20 cellular contexts compared by ENCODE assay signal in the genomic region with DNA sequence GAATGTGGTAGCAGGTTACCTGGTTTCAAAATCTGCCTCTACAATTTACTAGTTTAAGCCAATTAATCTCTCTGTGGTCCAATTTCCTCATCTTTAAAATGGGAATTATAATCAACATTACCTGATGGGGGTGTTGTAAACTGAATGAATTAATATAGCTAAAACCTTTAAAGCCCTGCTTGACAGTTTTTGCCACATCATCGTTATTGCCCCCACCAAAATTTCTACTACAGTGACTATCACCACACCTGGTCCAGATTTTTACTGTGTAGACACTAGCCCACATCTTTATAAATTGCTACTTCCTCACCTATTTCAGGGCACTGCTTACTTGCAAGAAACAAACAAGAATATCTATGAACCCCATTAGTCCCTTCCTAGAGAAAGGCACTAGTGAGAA.
A peak's percentile ranks its signal among the peaks of the same experiment; 100 is the strongest.
DNase-seq lines count a peak whose midpoint lies in the region; ATAC-seq, FAIRE-seq and TF ChIP-seq lines count a peak whose summit lies in the region.
"Had no signal": no experiment of that assay in that cellular context is flagged by ENCODE, and none has a peak within 500 bp of the region (broad histone marks: within the 10 kb centered on the region; RNA-seq: fewer than 3 reads in every experiment).

No MANE protein-coding gene starts in this region.

- no peak for TF ChIP-seq CTCF in MCF 10A (IDR thresholded peaks at IDR 0.05; ENCODE audit: unreplicated experiment)

- no peak for DNase-seq in activated T-cell treated with anti-CD3 and anti-CD28 coated beads, Interleukin-2, amount 50 U/mL, for 72 hours
- no peak for DNase-seq in activated T-cell treated with anti-CD3 and anti-CD28 coated beads, Interleukin-2, amount 50 U/mL, for 4 hours
- DNase-seq in GM19239 (ENCODE audit: insufficient read length, low spot score) (no peak), HuH-7 (ENCODE audit: low spot score) (no peak), MCF 10A (ENCODE audit: unreplicated experiment) (no peak), germinal center (ENCODE audit: low spot score) (no peak)
- DNase-seq in activated naive CD8-positive, alpha-beta T cell treated with anti-CD3 and anti-CD28 coated beads, Interleukin-2, amount 10 ng/mL, durations not matched to agents 7 days and 5 days, result no peak
- DNase-seq: activated CD4-positive, alpha-beta T cell treated with anti-CD3 and anti-CD28 coated beads for 48 hours; activated effector memory CD4-positive, alpha-beta T cell treated with Interleukin-2 at 50 U/mL for 16 hours; amygdala; KG1; left ventricle myocardium superior; naive B cell; NCI-H1417 treated with DMSO at 0.1 percent for 48 hours; RPMI8226; stimulated activated CD4-positive, alpha-beta T cell treated with anti-CD3 and anti-CD28 coated beads, Interleukin-2, amount 100 ng/mL, for 48 hours had no signal

- H3K4me1 Mint-ChIP-seq in activated T-cell treated with anti-CD3 and anti-CD28 coated beads, Interleukin-2, amount 50 U/mL, for 72 hours (ENCODE audit: low read depth), result peaks cover 89% of the 10 kb centered on the region
- H3K4me1 Mint-ChIP-seq in activated T-cell treated with anti-CD3 and anti-CD28 coated beads, Interleukin-2, amount 50 U/mL, for 4 hours (ENCODE audit: low read depth), result peaks cover 83% of the 10 kb centered on the region
- H3K4me1 Mint-ChIP-seq in activated naive CD8-positive, alpha-beta T cell treated with anti-CD3 and anti-CD28 coated beads, Interleukin-2, amount 10 ng/mL, durations not matched to agents 7 days and 5 days, result peaks cover 74% of the 10 kb centered on the region
- H3K4me1 Mint-ChIP-seq in MCF 10A (ENCODE audit: insufficient read depth, unreplicated experiment), result peaks cover 4% of the 10 kb centered on the region

- no peaks in the 10 kb centered on the region for H3K36me3 ChIP-seq in rectal smooth muscle tissue (ENCODE audit: control insufficient read depth, insufficient read depth, low read length)
- H3K36me3 ChIP-seq: breast epithelium, HAP-1 had no signal

- POLR2A ChIA-PET in activated naive CD8-positive, alpha-beta T cell treated with anti-CD3 and anti-CD28 coated beads, Interleukin-2, amount 10 ng/mL, durations not matched to agents 7 days and 5 days (lab: Charles Lee), result no interaction called here
- POLR2A ChIA-PET in MCF 10A (lab: Yijun Ruan, JAX), result interaction anchor here (0.5 kb wide), 1 partner anchor 36 kb away, joined by 3 read pairs; no protein-coding TSS in a partner anchor

- no peaks in the 10 kb centered on the region for H3K36me3 Mint-ChIP-seq in activated T-cell treated with anti-CD3 and anti-CD28 coated beads, Interleukin-2, amount 50 U/mL, for 72 hours (ENCODE audit: insufficient read depth in 2 of 2)
- no peaks in the 10 kb centered on the region for H3K36me3 Mint-ChIP-seq in activated T-cell treated with anti-CD3 and anti-CD28 coated beads, Interleukin-2, amount 50 U/mL, for 4 hours (ENCODE audit: insufficient read depth)
- H3K36me3 Mint-ChIP-seq in activated naive CD8-positive, alpha-beta T cell treated with anti-CD3 and anti-CD28 coated beads, Interleukin-2, amount 10 ng/mL, durations not matched to agents 7 days and 5 days, result peaks cover 20% of the 10 kb centered on the region
- peaks cover 5% of the 10 kb centered on the region for H3K36me3 Mint-ChIP-seq in MCF 10A (ENCODE audit: insufficient read depth, unreplicated experiment)
- H3K36me3 Mint-ChIP-seq: naive B cell had no signal

- H3K4me3 ChIP-seq in rectal smooth muscle tissue (ENCODE audit: low read length), result no peak overlapping the region
- H3K4me3 ChIP-seq: breast epithelium, HAP-1 had no signal

- H3K9ac ChIP-seq in rectal smooth muscle tissue (ENCODE audit: low read length), result no peak overlapping the region

- H3K4me3 Mint-ChIP-seq in activated T-cell treated with anti-CD3 and anti-CD28 coated beads, Interleukin-2, amount 50 U/mL, for 72 hours, result peak overlapping the region; percentile 52 to 67
- H3K4me3 Mint-ChIP-seq in activated T-cell treated with anti-CD3 and anti-CD28 coated beads, Interleukin-2, amount 50 U/mL, for 4 hours, result no peak overlapping the region
- no peak overlapping the region for H3K4me3 Mint-ChIP-seq in activated naive CD8-positive, alpha-beta T cell treated with anti-CD3 and anti-CD28 coated beads, Interleukin-2, amount 10 ng/mL, durations not matched to agents 7 days and 5 days
- no peak overlapping the region for H3K4me3 Mint-ChIP-seq in MCF 10A (ENCODE audit: unreplicated experiment)
- H3K4me3 Mint-ChIP-seq: naive B cell had no signal

- no peaks in the 10 kb centered on the region for H3K27me3 ChIP-seq in rectal smooth muscle tissue (ENCODE audit: control insufficient read depth, insufficient read depth, low read length)
- H3K27me3 ChIP-seq: breast epithelium had no signal

- H3K9me3 Mint-ChIP-seq in activated T-cell treated with anti-CD3 and anti-CD28 coated beads, Interleukin-2, amount 50 U/mL, for 72 hours, result no peaks in the 10 kb centered on the region
- H3K9me3 Mint-ChIP-seq in activated T-cell treated with anti-CD3 and anti-CD28 coated beads, Interleukin-2, amount 50 U/mL, for 4 hours, result no peaks in the 10 kb centered on the region
- H3K9me3 Mint-ChIP-seq in activated naive CD8-positive, alpha-beta T cell treated with anti-CD3 and anti-CD28 coated beads, Interleukin-2, amount 10 ng/mL, durations not matched to agents 7 days and 5 days, result no peaks in the 10 kb centered on the region
- H3K9me3 Mint-ChIP-seq in MCF 10A (ENCODE audit: unreplicated experiment), result no peaks in the 10 kb centered on the region
- H3K9me3 Mint-ChIP-seq: naive B cell had no signal

- no peak for ATAC-seq in activated T-cell treated with anti-CD3 and anti-CD28 coated beads, Interleukin-2, amount 50 U/mL, for 72 hours (replicated peaks in 1 of 2)
- no peak for ATAC-seq in activated T-cell treated with anti-CD3 and anti-CD28 coated beads, Interleukin-2, amount 50 U/mL, for 4 hours
- no peak for ATAC-seq in activated naive CD8-positive, alpha-beta T cell treated with anti-CD3 and anti-CD28 coated beads, Interleukin-2, amount 10 ng/mL, durations not matched to agents 7 days and 5 days (ENCODE audit: low read depth)

- FAIRE-seq in GM19239 (lab: Jason Lieb, UNC), result peak; percentile 31
- FAIRE-seq: islet of Langerhans had no signal

- intact Hi-C loops in MCF 10A (cut with micrococcal nuclease), result loop anchor here (5.0 kb wide), 1 partner anchor 200 kb away; no protein-coding TSS in a partner anchor

- H3K4me1 ChIP-seq in rectal smooth muscle tissue (ENCODE audit: control insufficient read depth, insufficient read depth, low read length), result peaks cover 29% of the 10 kb centered on the region
- H3K4me1 ChIP-seq: breast epithelium, HAP-1 had no signal

- CTCF ChIA-PET in MCF 10A (lab: Yijun Ruan, JAX), result no interaction called here

- H3K27ac Mint-ChIP-seq in activated T-cell treated with anti-CD3 and anti-CD28 coated beads, Interleukin-2, amount 50 U/mL, for 72 hours, result peak overlapping the region; percentile 9
- H3K27ac Mint-ChIP-seq in activated naive CD8-positive, alpha-beta T cell treated with anti-CD3 and anti-CD28 coated beads, Interleukin-2, amount 10 ng/mL, durations not matched to agents 7 days and 5 days, result peak overlapping the region; percentile 73
- H3K27ac Mint-ChIP-seq in MCF 10A (ENCODE audit: low read depth, unreplicated experiment), result no peak overlapping the region
- H3K27ac Mint-ChIP-seq: naive B cell had no signal

- no peaks in the 10 kb centered on the region for H3K27me3 Mint-ChIP-seq in activated T-cell treated with anti-CD3 and anti-CD28 coated beads, Interleukin-2, amount 50 U/mL, for 72 hours (ENCODE audit: low read depth)
- H3K27me3 Mint-ChIP-seq in activated T-cell treated with anti-CD3 and anti-CD28 coated beads, Interleukin-2, amount 50 U/mL, for 4 hours (ENCODE audit: low read depth), result no peaks in the 10 kb centered on the region
- no peaks in the 10 kb centered on the region for H3K27me3 Mint-ChIP-seq in activated naive CD8-positive, alpha-beta T cell treated with anti-CD3 and anti-CD28 coated beads, Interleukin-2, amount 10 ng/mL, durations not matched to agents 7 days and 5 days
- H3K27me3 Mint-ChIP-seq in MCF 10A (ENCODE audit: insufficient read depth, unreplicated experiment), result peaks cover 59% of the 10 kb centered on the region
- H3K27me3 Mint-ChIP-seq: naive B cell had no signal

- no TSS peak for BruUV-seq in MCF 10A (replicated peaks; lab: Mats Ljungman, UMichigan)

- peak overlapping the region; percentile 13 for H3K27ac ChIP-seq in rectal smooth muscle tissue (ENCODE audit: low read depth, low read length)
- H3K27ac ChIP-seq: breast epithelium had no signal

Comparison
In these comparisons a context has a peak if more than half of its experiments do, and no peak if none do; other contexts are left out.
1. H3K4me3 Mint-ChIP-seq: peak in activated T-cell treated with anti-CD3 and anti-CD28 coated beads, Interleukin-2, amount 50 U/mL, for 72 hours (2 of 2); none in activated T-cell treated with anti-CD3 and anti-CD28 coated beads, Interleukin-2, amount 50 U/mL, for 4 hours (single experiment), activated naive CD8-positive, alpha-beta T cell treated with anti-CD3 and anti-CD28 coated beads, Interleukin-2, amount 10 ng/mL, durations not matched to agents 7 days and 5 days (single experiment) and MCF 10A (single experiment).